ENCODE assay signal across 8 cellular contexts in the genomic region with DNA sequence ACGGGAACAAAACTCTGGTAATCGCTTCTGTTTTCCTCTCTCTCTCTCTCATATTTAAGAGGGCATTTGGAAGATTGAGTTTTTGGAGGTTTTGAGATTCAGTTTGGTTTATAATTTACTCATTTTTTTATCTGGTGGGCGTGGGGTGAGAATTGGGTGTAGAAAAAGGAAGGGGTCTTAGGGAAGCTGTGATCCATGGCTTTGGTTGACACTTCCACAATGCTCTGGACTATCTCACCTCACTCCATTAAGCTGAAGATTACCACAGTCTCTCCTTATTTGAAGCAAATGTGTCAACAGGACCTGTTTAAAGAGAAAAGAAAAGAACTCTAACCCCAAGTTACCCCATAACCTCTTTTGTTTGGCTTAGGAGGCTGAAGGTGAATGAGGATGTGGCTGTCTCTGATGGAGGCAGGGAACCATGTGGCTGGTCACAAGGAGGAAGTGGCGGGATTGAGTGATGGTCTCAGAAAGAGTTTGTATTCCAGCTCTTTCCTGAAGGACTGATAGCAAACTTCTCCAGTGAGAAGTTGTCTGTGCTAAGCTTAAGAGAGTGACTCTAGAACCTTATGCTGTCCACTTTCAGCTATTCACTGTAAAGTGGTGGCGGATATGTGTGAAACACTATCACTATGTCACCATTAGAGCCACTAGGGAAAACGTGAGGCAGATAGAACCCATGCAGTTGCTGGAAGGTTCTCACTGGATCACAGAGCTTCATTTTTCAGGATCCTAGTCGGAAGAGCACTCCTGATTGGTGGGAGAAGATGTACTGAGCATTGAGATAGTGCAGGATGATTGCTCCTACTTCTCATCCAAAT. TPM values are rescaled to one million over a fixed set of nuclear protein-coding genes. Genes with fewer than 3 reads are reported as not detected.
DNase-seq lines count a peak whose midpoint lies in the region; ATAC-seq and TF ChIP-seq lines count a peak whose summit lies in the region.

No MANE protein-coding gene starts in this region.

- peak; percentile 20 for ATAC-seq in SK-N-SH treated with all-trans-retinoic acid at 6 μM for 48 hours
- no peak for ATAC-seq in HG03175 (IDR thresholded peaks at IDR 0.05; ENCODE audit: unreplicated experiment)

- H2AFZ ChIP-seq in H9 (ENCODE audit: low read length) = no peak overlapping the region
- H2AFZ ChIP-seq in parathyroid adenoma = no peak overlapping the region

- H3K14ac ChIP-seq in H9 (ENCODE audit: insufficient read depth, low read length) = no peak overlapping the region

- peak overlapping the region in 7 of 8 donors; percentile 25 to 77 (median 44) for H3K4me3 Mint-ChIP-seq in CD4-positive, alpha-beta memory T cell
- peak overlapping the region; percentile 64 to 83 for H3K4me3 Mint-ChIP-seq in H9

- no peak overlapping the region for H3K56ac ChIP-seq in H9 (ENCODE audit: insufficient read length, low read depth, low read length)

- H2BK12ac ChIP-seq in H9 (ENCODE audit: insufficient read length, low read depth, low read length) = no peak overlapping the region

- no peak overlapping the region for H2BK15ac ChIP-seq in H9 (ENCODE audit: low read depth, low read length)

- H3K27ac ChIP-seq in CD4-positive, alpha-beta memory T cell (ENCODE audit: low read depth, low read length) = no peak overlapping the region
- no peak overlapping the region for H3K27ac ChIP-seq in H9 (ENCODE audit: insufficient read length, low read depth, low read length)
- no peak overlapping the region for H3K27ac ChIP-seq in parathyroid adenoma

- H3K4me1 ChIP-seq in CD4-positive, alpha-beta memory T cell (ENCODE audit: insufficient read depth, low read length) = no peaks in the 10 kb centered on the region
- no peaks in the 10 kb centered on the region for H3K4me1 ChIP-seq in H9 (ENCODE audit: insufficient read depth, low read length)
- no peaks in the 10 kb centered on the region for H3K4me1 ChIP-seq in parathyroid adenoma

- H2BK20ac ChIP-seq in H9 (ENCODE audit: low read depth, low read length, poor library complexity, severe bottlenecking) = no peak overlapping the region

- no peaks in the 10 kb centered on the region for H3K9me3 ChIP-seq in CD4-positive, alpha-beta memory T cell (ENCODE audit: control insufficient read depth in 1 of 2, low read length in 2 of 2)
- no peaks in the 10 kb centered on the region for H3K9me3 ChIP-seq in H9 (ENCODE audit: control insufficient read depth, low read depth, low read length)
- H3K9me3 ChIP-seq in parathyroid adenoma (ENCODE audit: control insufficient read depth, low read length) = no peaks in the 10 kb centered on the region

- no peaks in the 10 kb centered on the region for H3K79me1 ChIP-seq in H9 (ENCODE audit: insufficient read depth, low read depth, low read length, poor library complexity, severe bottlenecking)

- H4K91ac ChIP-seq in H9 (ENCODE audit: insufficient read length, low read depth, low read length) = no peak overlapping the region

- H3K27me3 ChIP-seq in CD4-positive, alpha-beta memory T cell (ENCODE audit: insufficient read depth, low read length) = peaks cover 8% of the 10 kb centered on the region
- H3K27me3 ChIP-seq in H9 (ENCODE audit: insufficient read depth, low read length) = peaks cover 11% of the 10 kb centered on the region; the same call in 1 of the 2 replicates
- peaks cover 10% of the 10 kb centered on the region for H3K27me3 ChIP-seq in parathyroid adenoma (ENCODE audit: control insufficient read depth, insufficient read depth, low read length)

- peak overlapping the region in 1 of 7 donors; percentile 21 for H3K27ac Mint-ChIP-seq in CD4-positive, alpha-beta memory T cell
- H3K27ac Mint-ChIP-seq in H9 = no peak overlapping the region

- H3K79me2 ChIP-seq in H9 (ENCODE audit: insufficient read depth, low read length) (no peaks in the 10 kb centered on the region), parathyroid adenoma (no peaks in the 10 kb centered on the region)

- H3K36me3 Mint-ChIP-seq in CD4-positive, alpha-beta memory T cell = peaks cover 0 to 4% of the 10 kb centered on the region in 2 donors
- H3K36me3 Mint-ChIP-seq in H9 (ENCODE audit: insufficient read depth in 1 of 3, low read depth in 3 of 3) = no peaks in the 10 kb centered on the region

- no peak overlapping the region for H3K4ac ChIP-seq in H9 (ENCODE audit: low read depth, low read length)

- H3K9me3 Mint-ChIP-seq in CD4-positive, alpha-beta memory T cell = peaks cover 0 to 19% (median 2%) of the 10 kb centered on the region in 8 donors
- H3K9me3 Mint-ChIP-seq in H9 = no peaks in the 10 kb centered on the region

- H2BK5ac ChIP-seq in H9 (ENCODE audit: insufficient read length, low read length) = no peak overlapping the region

- H3K36me3 ChIP-seq in CD4-positive, alpha-beta memory T cell (ENCODE audit: insufficient read depth, low read length) = no peaks in the 10 kb centered on the region
- H3K36me3 ChIP-seq in parathyroid adenoma (ENCODE audit: control insufficient read depth, insufficient read depth, low read length) = no peaks in the 10 kb centered on the region

- H3K18ac ChIP-seq in H9 (ENCODE audit: insufficient read length, low read depth, low read length) = no peak overlapping the region

- CTCF ChIA-PET in CD4-positive, alpha-beta memory T cell (lab: Charles Lee; ENCODE audit: partially characterized antibody) = no interaction called here

- H3K27me3 Mint-ChIP-seq in CD4-positive, alpha-beta memory T cell = peaks cover 24 to 35% of the 10 kb centered on the region in 2 donors
- H3K27me3 Mint-ChIP-seq in H9 (ENCODE audit: low read depth) = peaks cover 56% of the 10 kb centered on the region

- no peaks in the 10 kb centered on the region for H4K20me1 ChIP-seq in H9 (ENCODE audit: control insufficient read depth, insufficient read depth, insufficient read length)

- peaks cover 12% of the 10 kb centered on the region for H3K23me2 ChIP-seq in H9 (ENCODE audit: insufficient read length, low read depth, low read length, poor library complexity, severe bottlenecking)

- H3K9ac ChIP-seq in H9 (ENCODE audit: extremely low read depth, insufficient read length, low read length) = no peak overlapping the region
- H3K9ac ChIP-seq in parathyroid adenoma = no peak overlapping the region

- no peak for TF ChIP-seq CTCF in H9 (conservative IDR thresholded peaks at IDR 0.05)
- TF ChIP-seq CTCF in parathyroid adenoma (IDR thresholded peaks at IDR 0.05) = no peak

- H2AK5ac ChIP-seq in H9 (ENCODE audit: insufficient read length, low read length) = no peak overlapping the region

- intact Hi-C loops in CD4-positive, alpha-beta memory T cell (cut with micrococcal nuclease) = no loop called here

- no peak overlapping the region for H4K5ac ChIP-seq in H9 (ENCODE audit: insufficient read length, low read depth, low read length)

- H3K23ac ChIP-seq in H9 (ENCODE audit: insufficient read length, low read depth, low read length) = no peak overlapping the region

- no CpG with 5 or more reads among the region's 7 CpGs for WGBS in H9 (ENCODE audit: extremely low coverage, insufficient read length, low lambda C conversion rate)

- H3T11ph ChIP-seq in H9 (ENCODE audit: low read length) = no peak overlapping the region

- H3K4me1 Mint-ChIP-seq in CD4-positive, alpha-beta memory T cell = peaks cover 2 to 14% (median 11%) of the 10 kb centered on the region in 4 donors
- peaks cover 17% of the 10 kb centered on the region in 2 experiments for H3K4me1 Mint-ChIP-seq in H9

- no peak for DNase-seq in CD4-positive, alpha-beta memory T cell
- DNase-seq in H9 (no peak), fibroblast of gingiva (ENCODE audit: low read depth) (peak; percentile 11), mesenteric fat pad (ENCODE audit: low spot score) (no peak), dermis blood vessel endothelial cell (no peak)

- POLR2A ChIA-PET in CD4-positive, alpha-beta memory T cell (lab: Charles Lee; ENCODE audit: partially characterized antibody) = no interaction called here

- H4K8ac ChIP-seq in H9 (replicated peaks; ENCODE audit: insufficient read length, low read depth, low read length) = no peak overlapping the region

- H2BK120ac ChIP-seq in H9 (ENCODE audit: low read depth, low read length, poor library complexity, severe bottlenecking) = no peak overlapping the region

- H3K4me2 ChIP-seq in H9 (ENCODE audit: insufficient read depth, insufficient read length, low read length) (peak overlapping the region; percentile 54), parathyroid adenoma (ENCODE audit: low read length) (peak overlapping the region; percentile 73)

- H3K4me3 ChIP-seq in CD4-positive, alpha-beta memory T cell (ENCODE audit: low read length in 2 of 2) = no peak overlapping the region
- H3K4me3 ChIP-seq in parathyroid adenoma (ENCODE audit: low read depth, low read length) = peak overlapping the region; percentile 44

TF ChIP-seq in SK-N-SH treated with all-trans-retinoic acid at 6 μM for 48 hours, 23 proteins besides CTCF, POLR2A, EP300 and RAD21 (continues in another document):
- no peak for TF ChIP-seq ZFP3 (CRISPR knock-in tag; IDR thresholded peaks at IDR 0.05)
- TF ChIP-seq ZNF565 (CRISPR knock-in tag; conservative IDR thresholded peaks at IDR 0.05; ENCODE audit: low read depth) = no peak
- no peak for TF ChIP-seq ESRRG (CRISPR knock-in tag; IDR thresholded peaks at IDR 0.05)
- no peak for TF ChIP-seq SNAI2 (CRISPR knock-in tag; IDR thresholded peaks at IDR 0.05)
- no peak for TF ChIP-seq RARB (CRISPR knock-in tag; IDR thresholded peaks at IDR 0.05)
- no peak for TF ChIP-seq ZNF70 (CRISPR knock-in tag; IDR thresholded peaks at IDR 0.05)
- no peak for TF ChIP-seq ZC3H10 (CRISPR knock-in tag; IDR thresholded peaks at IDR 0.05)
- no peak for TF ChIP-seq OSR1 (CRISPR knock-in tag; IDR thresholded peaks at IDR 0.05)
- TF ChIP-seq BACH2 (CRISPR knock-in tag; IDR thresholded peaks at IDR 0.05; ENCODE audit: borderline replicate concordance) = no peak
- TF ChIP-seq TOX (CRISPR knock-in tag; IDR thresholded peaks at IDR 0.05; ENCODE audit: borderline replicate concordance) = no peak
- TF ChIP-seq, protein P1, sequence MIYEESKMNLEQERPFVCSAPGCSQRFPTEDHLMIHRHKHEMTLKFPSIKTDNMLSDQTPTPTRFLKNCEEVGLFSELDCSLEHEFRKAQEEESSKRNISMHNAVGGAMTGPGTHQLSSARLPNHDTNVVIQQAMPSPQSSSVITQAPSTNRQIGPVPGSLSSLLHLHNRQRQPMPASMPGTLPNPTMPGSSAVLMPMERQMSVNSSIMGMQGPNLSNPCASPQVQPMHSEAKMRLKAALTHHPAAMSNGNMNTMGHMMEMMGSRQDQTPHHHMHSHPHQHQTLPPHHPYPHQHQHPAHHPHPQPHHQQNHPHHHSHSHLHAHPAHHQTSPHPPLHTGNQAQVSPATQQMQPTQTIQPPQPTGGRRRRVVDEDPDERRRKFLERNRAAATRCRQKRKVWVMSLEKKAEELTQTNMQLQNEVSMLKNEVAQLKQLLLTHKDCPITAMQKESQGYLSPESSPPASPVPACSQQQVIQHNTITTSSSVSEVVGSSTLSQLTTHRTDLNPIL (CRISPR knock-in tag; IDR thresholded peaks at IDR 0.05; ENCODE audit: low read depth) = no peak
- no peak for TF ChIP-seq PPARA (CRISPR knock-in tag; IDR thresholded peaks at IDR 0.05; ENCODE audit: borderline replicate concordance)

RNA-seq across cellular contexts. Expression of a gene that starts 0.9 kb away (rescaled TPM):
- total RNA-seq in CD4-positive, alpha-beta memory T cell = under 1 TPM in 1 of 2 experiments, not detected in 1; 0.06 TPM
- under 1 TPM in 1 of 2 donors, not detected in 1; 0.05 TPM for polyA plus RNA-seq in CD4-positive, alpha-beta memory T cell
- not detected in 2 replicates for total RNA-seq in H9 (2021)
- not detected for total RNA-seq in mesenteric fat pad
- 0.05 TPM in 1 of 2 replicates, not detected in the other for total RNA-seq in dermis blood vessel endothelial cell
